ENCODE assay signal across 8 cellular contexts in the genomic region with DNA sequence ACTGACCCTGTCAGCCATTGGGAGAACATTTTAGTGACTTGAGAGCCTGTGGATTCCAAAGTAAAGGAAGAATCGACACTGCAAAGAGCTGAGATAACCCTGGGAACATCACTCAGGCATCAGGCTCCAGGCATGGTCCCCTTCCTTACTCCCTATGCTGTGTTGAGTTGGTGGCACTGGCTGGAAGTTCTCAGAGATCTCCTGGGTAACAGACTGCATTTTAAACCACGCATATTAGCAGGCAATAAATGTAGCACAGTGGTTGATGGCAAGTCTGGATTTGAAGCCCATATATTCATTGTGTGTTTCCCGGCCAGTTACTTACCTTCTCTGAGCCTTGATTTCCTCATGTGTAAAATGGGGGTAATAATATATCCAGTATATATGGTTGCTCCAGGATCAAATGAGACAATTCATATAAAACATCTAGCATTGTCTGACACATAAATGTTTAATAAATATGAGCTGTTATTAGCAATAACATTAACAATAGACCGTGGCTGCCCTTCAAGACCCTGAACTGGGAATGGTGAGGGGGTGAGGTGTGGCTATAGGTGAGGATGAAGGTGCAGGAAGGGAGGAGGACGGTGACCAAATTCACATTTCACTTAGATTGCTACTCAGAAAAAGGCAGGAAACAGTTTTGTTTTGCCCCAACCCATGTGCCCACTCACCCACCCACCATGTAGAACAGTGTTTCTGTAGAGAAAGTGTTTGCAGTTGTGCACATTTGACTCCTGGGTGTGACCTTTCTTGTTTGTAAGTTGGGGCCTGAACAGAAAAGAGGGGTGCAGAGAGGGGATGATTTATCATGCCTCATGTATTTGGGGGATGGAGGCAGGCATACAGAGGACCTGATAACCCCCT. TPM values are rescaled to one million over a fixed set of nuclear protein-coding genes. Genes with fewer than 3 reads are reported as not detected.
DNase-seq lines count a peak whose midpoint lies in the region; ATAC-seq and TF ChIP-seq lines count a peak whose summit lies in the region.

No MANE protein-coding gene starts in this region.

- peak overlapping the region; percentile 87 for H3K4me3 ChIP-seq in Jurkat, Clone E6-1 (ENCODE audit: low read length)

- peaks cover 77% of the 10 kb centered on the region in 2 donors for H3K4me1 Mint-ChIP-seq in immature natural killer cell

- no peak for ATAC-seq in GM18519 (IDR thresholded peaks at IDR 0.05; ENCODE audit: low FRiP score, unreplicated experiment)
- no peak for ATAC-seq in GM21381 (IDR thresholded peaks at IDR 0.05; ENCODE audit: unreplicated experiment)

- no peak for TF ChIP-seq POLR2A in erythroblast (IDR thresholded peaks at IDR 0.05; ENCODE audit: low read length)

- H3K27ac Mint-ChIP-seq in immature natural killer cell = peak overlapping the region; percentile 88 to 96 (median 92)

- intact Hi-C loops in posterior vena cava (cut with DNase I) = no loop called here

- no peaks in the 10 kb centered on the region for H3K9me3 Mint-ChIP-seq in immature natural killer cell

- DNase-seq in Jurkat, Clone E6-1 (ENCODE audit: low read depth, low spot score) = no peak
- peak; percentile 29 for DNase-seq in activated naive CD4-positive, alpha-beta T cell treated with anti-CD3 and anti-CD28 coated beads, Interleukin-2, amount 50 U/mL, for 16 hours
- no peak for DNase-seq in immature natural killer cell
- DNase-seq in stimulated activated naive CD4-positive, alpha-beta T cell treated with Interleukin-2 at 50 U/mL for 16 hours (lab: John Stamatoyannopoulos, UW) = peak; percentile 49
- no peak for DNase-seq in erythroblast (lab: John Stamatoyannopoulos, UW)
- no peak for DNase-seq in posterior vena cava (ENCODE audit: low spot score)

- H3K27me3 Mint-ChIP-seq in immature natural killer cell (ENCODE audit: low read depth in 3 of 3) = peaks cover 8 to 16% (median 12%) of the 10 kb centered on the region in 3 donors

- peaks cover 0 to 3% (median 0%) of the 10 kb centered on the region in 3 donors for H3K36me3 Mint-ChIP-seq in immature natural killer cell

- H3K4me3 Mint-ChIP-seq in immature natural killer cell = peak overlapping the region; percentile 84 to 90 (median 89)

RNA-seq across cellular contexts. Expression of gene PLCG1, which starts 2.1 kb away (rescaled TPM):
- 118 TPM for polyA plus RNA-seq in Jurkat, Clone E6-1 (2012; ENCODE audit: insufficient read depth, insufficient read length)
- 10 to 100 TPM in 1 of 3 donors, 1 to 10 TPM in 2; 3.2 to 31.4 (median 7.5) TPM for polyA plus RNA-seq in immature natural killer cell
- total RNA-seq in posterior vena cava = 10 to 100 TPM; 81.0 to 83.0 TPM

Comparison
In these comparisons a context has a peak if more than half of its experiments do, and no peak if none do; other contexts are left out.
1. DNase-seq: peak in activated naive CD4-positive, alpha-beta T cell treated with anti-CD3 and anti-CD28 coated beads, Interleukin-2, amount 50 U/mL, for 16 hours (single experiment) and stimulated activated naive CD4-positive, alpha-beta T cell treated with Interleukin-2 at 50 U/mL for 16 hours (single experiment); none in Jurkat, Clone E6-1 (single experiment), immature natural killer cell (0 of 3), erythroblast (0 of 2) and posterior vena cava (single experiment).